ENCODE assay signal across 8 cellular contexts in genomic region chr7:135211179-135211945, GRCh38. TPM values are rescaled to one million over a fixed set of nuclear protein-coding genes. Genes with fewer than 3 reads are reported as not detected.
DNase-seq lines count a peak whose midpoint lies in the region; ATAC-seq, FAIRE-seq and TF ChIP-seq lines count a peak whose summit lies in the region.

Gene WDR91 (minus strand): TSS chr7:135211526. CDS start chr7:135211502, 24 bp downstream.

- 0% methylated on average over 44 to 82 of the region's 82 CpGs for WGBS in pancreas, 2 donors
- 0 to 1% methylated on average over 10 to 25 of the region's 82 CpGs for whole genome bisulfite sequencing in thyroid gland, 2 donors

- H3K27me3 ChIP-seq in pancreas (no peaks in the 10 kb centered on the region), thyroid gland (no peaks in the 10 kb centered on the region)

- TF ChIP-seq POLR2A in thyroid gland (IDR thresholded peaks at IDR 0.05) = peak in 1 of 2 donors; percentile 93

- H3K9me3 ChIP-seq in pancreas = no peaks in the 10 kb centered on the region
- no peaks in the 10 kb centered on the region for H3K9me3 ChIP-seq in thyroid gland

- peak within 1 kb of the TSS; percentile 96 for H3K27ac Mint-ChIP-seq in activated naive CD8-positive, alpha-beta T cell

- H3K27ac ChIP-seq in pancreas = peak within 1 kb of the TSS; percentile 88 to 97 (median 89)
- H3K27ac ChIP-seq in thyroid gland = peak within 1 kb of the TSS; percentile 70 to 91 (median 73)

- peaks cover 25 to 34% (median 33%) of the 10 kb centered on the region in 3 donors for H3K4me1 ChIP-seq in pancreas
- H3K4me1 ChIP-seq in thyroid gland = peaks cover 0 to 5% of the 10 kb centered on the region in 2 donors

- peak within 1 kb of the TSS; percentile 96 for H3K4me3 Mint-ChIP-seq in activated naive CD8-positive, alpha-beta T cell

- peak; percentile 86 for ATAC-seq in HG02759 (IDR thresholded peaks at IDR 0.05; ENCODE audit: unreplicated experiment)
- peak; percentile 89 to 94 (median 92) for ATAC-seq in pancreas

- peaks cover 2% of the 10 kb centered on the region for H3K36me3 Mint-ChIP-seq in activated naive CD8-positive, alpha-beta T cell

- H3K9me3 Mint-ChIP-seq in activated naive CD8-positive, alpha-beta T cell (ENCODE audit: low read depth) = no peaks in the 10 kb centered on the region

- peak within 1 kb of the TSS; percentile 45 to 95 (median 80) for H3K4me3 ChIP-seq in pancreas
- peak within 1 kb of the TSS; percentile 43 to 97 (median 71) for H3K4me3 ChIP-seq in thyroid gland (replicated peaks in 1 of 3)

- H3K27me3 Mint-ChIP-seq in activated naive CD8-positive, alpha-beta T cell = no peaks in the 10 kb centered on the region

- 0 out of 2 replicates have a peak, but pooled peaks have one; percentile 6 for TF ChIP-seq CTCF in GM12874 (IDR thresholded peaks at IDR 0.05; ENCODE audit: insufficient read depth, low read depth, low read length)
- no peak for TF ChIP-seq CTCF in pancreas (IDR thresholded peaks at IDR 0.05)
- peak in 2 of 6 experiments; percentile 4 to 19 for TF ChIP-seq CTCF in thyroid gland (IDR thresholded peaks at IDR 0.05)

- peaks cover 39% of the 10 kb centered on the region for H3K4me1 Mint-ChIP-seq in activated naive CD8-positive, alpha-beta T cell (ENCODE audit: low read depth)

- FAIRE-seq in pancreas (lab: Jason Lieb, UNC) = no peak

- DNase-seq in NCI-H1105 treated with DMSO at 0.1 percent for 48 hours (lab: John Stamatoyannopoulos, UW) (peak; percentile 87), SKM-1 treated with dmso at 0.1 percent for 144 hours (lab: John Stamatoyannopoulos, UW; ENCODE audit: unreplicated experiment) (peak; percentile 89), head of caudate nucleus (peak; percentile 92 to 99 (median 97)), pancreas (peak; percentile 94 to 99 (median 98)), thyroid gland (peak; percentile 95 to 96)

- H3K36me3 ChIP-seq in pancreas (no peaks in the 10 kb centered on the region), thyroid gland (no peaks in the 10 kb centered on the region)

- intact Hi-C loops in head of caudate nucleus (cut with DNase I) (no loop called here), pancreas (cut with DNase I) (no loop called here), thyroid gland (cut with DNase I) (no loop called here)

RNA-seq across cellular contexts. Expression of gene WDR91, which starts in this region (rescaled TPM):
- total RNA-seq in pancreas = 10 to 100 TPM; 17.8 to 28.9 (median 23.0) TPM
- 10 to 100 TPM; 43.0 to 47.9 TPM for polyA plus RNA-seq in pancreas
- 10 to 100 TPM in 1 of 4 donors, 1 to 10 TPM in 3; 8.4 to 34.4 (median 9.1) TPM for total RNA-seq in thyroid gland

Comparison
In these comparisons a context has a peak if more than half of its experiments do, and no peak if none do; other contexts are left out.
1. Peak in every context shown above with its lines: DNase-seq, ATAC-seq, H3K4me3 ChIP-seq and H3K27ac ChIP-seq.